In genomic region chr11:508956-509355, GRCh38 we compare ENCODE assay signal across 19 cellular contexts. TPM values are rescaled to one million over a fixed set of nuclear protein-coding genes. Genes with fewer than 3 reads are reported as not detected.
DNase-seq lines count a peak whose midpoint lies in the region; ATAC-seq and TF ChIP-seq lines count a peak whose summit lies in the region.
"Had no signal": no experiment of that assay in that cellular context is flagged by ENCODE, and none has a peak within 500 bp of the region (broad histone marks: within the 10 kb centered on the region; RNA-seq: fewer than 3 reads in every experiment).

No MANE protein-coding gene starts in this region.

- BruUV-seq in MCF 10A (replicated peaks; lab: Mats Ljungman, UMichigan) = TSS peak; percentile 17

- H3K4me3 ChIP-seq in breast epithelium = no peak overlapping the region
- H3K4me3 ChIP-seq: adrenal gland, cardiac muscle cell, gastrocnemius medialis, vagina had no signal

- ATAC-seq in activated naive CD8-positive, alpha-beta T cell treated with anti-CD3 and anti-CD28 coated beads, Interleukin-2, amount 50 U/mL, for 24 hours = no peak
- ATAC-seq in memory B cell (ENCODE audit: low read depth) (no peak), HG03571 (IDR thresholded peaks at IDR 0.05; ENCODE audit: unreplicated experiment) (no peak), left colon (no peak)
- ATAC-seq: activated T-cell treated with anti-CD3 and anti-CD28 coated beads, Interleukin-2, amount 50 U/mL, for 72 hours; esophagus mucosa; gastrocnemius medialis had no signal

- H3K9me3 Mint-ChIP-seq in MCF 10A (ENCODE audit: unreplicated experiment) (no peaks in the 10 kb centered on the region), memory B cell (no peaks in the 10 kb centered on the region)
- no peaks in the 10 kb centered on the region for H3K9me3 Mint-ChIP-seq in activated naive CD8-positive, alpha-beta T cell treated with anti-CD3 and anti-CD28 coated beads, Interleukin-2, amount 50 U/mL, for 24 hours
- H3K9me3 Mint-ChIP-seq: activated CD4-positive, alpha-beta memory T cell treated with anti-CD3 and anti-CD28 coated beads for 36 hours; activated T-cell treated with anti-CD3 and anti-CD28 coated beads, Interleukin-2, amount 50 U/mL, for 72 hours had no signal

- H3K27ac Mint-ChIP-seq in MCF 10A (ENCODE audit: low read depth, unreplicated experiment) (no peak overlapping the region), memory B cell (no peak overlapping the region)
- H3K27ac Mint-ChIP-seq in activated naive CD8-positive, alpha-beta T cell treated with anti-CD3 and anti-CD28 coated beads, Interleukin-2, amount 50 U/mL, for 24 hours = no peak overlapping the region
- H3K27ac Mint-ChIP-seq: activated CD4-positive, alpha-beta memory T cell treated with anti-CD3 and anti-CD28 coated beads for 36 hours; activated T-cell treated with anti-CD3 and anti-CD28 coated beads, Interleukin-2, amount 50 U/mL, for 72 hours had no signal

- no peaks in the 10 kb centered on the region for H3K36me3 ChIP-seq in breast epithelium
- H3K36me3 ChIP-seq: adrenal gland, cardiac muscle cell had no signal

- no peak for TF ChIP-seq POLR2A in breast epithelium (IDR thresholded peaks at IDR 0.05)

- peak overlapping the region; percentile 95 for H3K4me3 Mint-ChIP-seq in MCF 10A (ENCODE audit: unreplicated experiment)
- peak overlapping the region; percentile 14 for H3K4me3 Mint-ChIP-seq in activated naive CD8-positive, alpha-beta T cell treated with anti-CD3 and anti-CD28 coated beads, Interleukin-2, amount 50 U/mL, for 24 hours
- H3K4me3 Mint-ChIP-seq in memory B cell = peak overlapping the region; percentile 14

- CTCF ChIA-PET in MCF 10A (lab: Yijun Ruan, JAX) = interaction anchor here (0.6 to 1.4 kb wide), 3 partner anchors 9 to 302 kb away, joined by 3 to 4 read pairs (median 3); no protein-coding TSS in a partner anchor

- intact Hi-C loops in MCF 10A (cut with micrococcal nuclease) = no loop called here
- intact Hi-C loops in breast epithelium (cut with DNase I; ENCODE audit: low total_unique reads) = no loop called here
- intact Hi-C loops in left colon (cut with DNase I, micrococcal nuclease) = no loop called here

- H3K4me1 Mint-ChIP-seq in MCF 10A (ENCODE audit: insufficient read depth, unreplicated experiment) = peaks cover 6% of the 10 kb centered on the region
- H3K4me1 Mint-ChIP-seq in activated naive CD8-positive, alpha-beta T cell treated with anti-CD3 and anti-CD28 coated beads, Interleukin-2, amount 50 U/mL, for 24 hours = peaks cover 29% of the 10 kb centered on the region
- H3K4me1 Mint-ChIP-seq in memory B cell = peaks cover 13% of the 10 kb centered on the region

- no peak overlapping the region for H3K27ac ChIP-seq in breast epithelium
- H3K27ac ChIP-seq: adrenal gland, cardiac muscle cell, vagina had no signal

- H3K36me3 Mint-ChIP-seq in MCF 10A (ENCODE audit: insufficient read depth, unreplicated experiment) = peaks cover 43% of the 10 kb centered on the region
- peaks cover 28% of the 10 kb centered on the region for H3K36me3 Mint-ChIP-seq in activated naive CD8-positive, alpha-beta T cell treated with anti-CD3 and anti-CD28 coated beads, Interleukin-2, amount 50 U/mL, for 24 hours (ENCODE audit: low read depth)
- H3K36me3 Mint-ChIP-seq in memory B cell = peaks cover 4% of the 10 kb centered on the region

- TF ChIP-seq CTCF in MCF 10A (IDR thresholded peaks at IDR 0.05; ENCODE audit: unreplicated experiment) (no peak), breast epithelium (IDR thresholded peaks at IDR 0.05) (no peak)

- POLR2A ChIA-PET in MCF 10A (lab: Yijun Ruan, JAX) = interaction anchor here (0.7 to 1.2 kb wide), 3 partner anchors 26 to 173 kb away, joined by 3 read pairs; partner anchors contain the start of gene HRAS

- DNase-seq in MCF 10A (ENCODE audit: unreplicated experiment) = no peak
- DNase-seq in breast epithelium (ENCODE audit: low spot score in 2 of 2) = no peak
- DNase-seq in activated naive CD8-positive, alpha-beta T cell treated with anti-CD3 and anti-CD28 coated beads, Interleukin-2, amount 50 U/mL, for 24 hours = no peak
- DNase-seq in memory B cell (ENCODE audit: low spot score in 2 of 2) = no peak
- DNase-seq in HT-29 (ENCODE audit: low spot score) = no peak
- no peak for DNase-seq in NCI-H2081 (lab: John Stamatoyannopoulos, UW)
- DNase-seq in left colon = no peak
- DNase-seq: activated CD4-positive, alpha-beta memory T cell treated with anti-CD3 and anti-CD28 coated beads for 36 hours; activated T-cell treated with anti-CD3 and anti-CD28 coated beads, Interleukin-2, amount 50 U/mL, for 72 hours; dorsolateral prefrontal cortex; gastrocnemius medialis; NCI-H2029 treated with DMSO at 0.1 percent for 48 hours; NCI-H510A treated with DMSO at 0.1 percent for 48 hours; SHP77 had no signal

- peaks cover 6 to 9% of the 10 kb centered on the region in 2 donors for H3K4me1 ChIP-seq in breast epithelium

- H3K27me3 Mint-ChIP-seq in MCF 10A (ENCODE audit: insufficient read depth, unreplicated experiment) = no peaks in the 10 kb centered on the region
- H3K27me3 Mint-ChIP-seq in activated naive CD8-positive, alpha-beta T cell treated with anti-CD3 and anti-CD28 coated beads, Interleukin-2, amount 50 U/mL, for 24 hours = no peaks in the 10 kb centered on the region
- no peaks in the 10 kb centered on the region for H3K27me3 Mint-ChIP-seq in memory B cell
- H3K27me3 Mint-ChIP-seq: activated CD4-positive, alpha-beta memory T cell treated with anti-CD3 and anti-CD28 coated beads for 36 hours had no signal

- H3K27me3 ChIP-seq in breast epithelium = no peaks in the 10 kb centered on the region
- H3K27me3 ChIP-seq: adrenal gland, cardiac muscle cell, dorsolateral prefrontal cortex, gastrocnemius medialis, vagina had no signal

- no peaks in the 10 kb centered on the region for H3K9me3 ChIP-seq in breast epithelium
- H3K9me3 ChIP-seq: adrenal gland, gastrocnemius medialis, vagina had no signal

RNA-seq across cellular contexts. Expression of gene RNH1, which starts 1.9 kb away (rescaled TPM):
- total RNA-seq in MCF 10A (2022) (288 TPM in 2 replicates), breast epithelium (100 to 1,000 TPM; 139 to 249 (median 209) TPM), left colon (100 to 1,000 TPM; 104 to 124 TPM)
- total RNA-seq in HT-29 (2014; rRNA removed; shearing (Covaris generic)) = 470 and 513 TPM in 2 replicates

RNA-seq across cellular contexts. Expression of gene HRAS, which starts 26.4 kb away (rescaled TPM):
- 115 and 123 TPM in 2 replicates for total RNA-seq in MCF 10A (2022)
- total RNA-seq in breast epithelium = 10 to 100 TPM; 33.2 to 50.1 (median 33.4) TPM
- 217 and 259 TPM in 2 replicates for total RNA-seq in HT-29 (2014; rRNA removed; shearing (Covaris generic))
- total RNA-seq in left colon = 10 to 100 TPM; 42.3 to 58.1 TPM

RNA-seq across cellular contexts. Expression of gene LRRC56, which starts 28.4 kb away (rescaled TPM):
- total RNA-seq in MCF 10A (2022) (0.54 and 0.75 TPM in 2 replicates), breast epithelium (1 to 10 TPM in 2 of 3 donors, under 1 TPM in 1; 0.16 to 1.6 (median 1.3) TPM), left colon (1 to 10 TPM; 3.7 to 4.7 TPM)
- 8.1 and 10.0 TPM in 2 replicates for total RNA-seq in HT-29 (2014; rRNA removed; shearing (Covaris generic))

RNA-seq across cellular contexts. Expression of gene LMNTD2, which starts 51.6 kb away (rescaled TPM):
- total RNA-seq in MCF 10A (2022) (6.1 and 8.0 TPM in 2 replicates), breast epithelium (1 to 10 TPM; 2.6 to 6.1 (median 5.2) TPM), left colon (10 to 100 TPM; 13.6 to 15.3 TPM)
- total RNA-seq in HT-29 (2014; rRNA removed; shearing (Covaris generic)) = 5.3 and 6.9 TPM in 2 replicates

RNA-seq across cellular contexts. Expression of gene RASSF7, which starts 51.8 kb away (rescaled TPM):
- total RNA-seq in MCF 10A (2022) = 11.4 and 13.3 TPM in 2 replicates
- 10 to 100 TPM in 2 of 3 donors, 1 to 10 TPM in 1; 7.5 to 58.5 (median 33.1) TPM for total RNA-seq in breast epithelium
- total RNA-seq in HT-29 (2014; rRNA removed; shearing (Covaris generic)) = 515 and 552 TPM in 2 replicates
- total RNA-seq in left colon = 100 to 1,000 TPM in 1 of 2 donors, 10 to 100 TPM in 1; 90.9 to 117 TPM

Comparison
In these comparisons a context has a peak if more than half of its experiments do, and no peak if none do; other contexts are left out.
1. H3K4me3 Mint-ChIP-seq: peak in every context shown above with its lines; median percentile 95 in MCF 10A; 14 in activated naive CD8-positive, alpha-beta T cell treated with anti-CD3 and anti-CD28 coated beads, Interleukin-2, amount 50 U/mL, for 24 hours; 14 in memory B cell.